ENCODE assay signal across 28 cellular contexts in genomic region chr7:122525355-122525754, GRCh38.
"Had no signal": no experiment of that assay in that cellular context is flagged by ENCODE, and none has a peak within 500 bp of the region (broad histone marks: within the 10 kb centered on the region; RNA-seq: fewer than 3 reads in every experiment).

No MANE protein-coding gene starts in this region.

- H3K4me1 ChIP-seq: left lung, lower lobe of right lung, right atrium auricular region, right lobe of liver, suprapubic skin, tibial artery, upper lobe of right lung had no signal

- H3K27ac ChIP-seq: left lung, lower lobe of right lung, neural progenitor cell, neutrophil, right atrium auricular region, right lobe of liver, suprapubic skin, thoracic aorta, tibial artery, upper lobe of right lung had no signal

- H3K4me3 ChIP-seq: left lung, lower lobe of right lung, neural progenitor cell, right atrium auricular region, right lobe of liver, smooth muscle cell, suprapubic skin, thoracic aorta, tibial artery, upper lobe of right lung had no signal

- H3K9ac ChIP-seq: neural progenitor cell had no signal

- H3K4me2 ChIP-seq: neural progenitor cell, smooth muscle cell had no signal

- DNase-seq: hypothalamus; immature natural killer cell; left colon; left lung; lower lobe of right lung; mammary epithelial cell; mesendoderm; naive B cell; natural killer cell; nephron progenitor cell; occipital lobe; right lobe of liver; stimulated activated CD4-positive, alpha-beta T cell treated with anti-CD3 and anti-CD28 coated beads, Interleukin-1b, Interleukin-23, amount 100 ng/mL, for 48 hours; stimulated activated CD4-positive, alpha-beta T cell treated with anti-CD3 and anti-CD28 coated beads, Interleukin-2, amount 100 ng/mL, for 48 hours; stimulated activated CD4-positive, alpha-beta T cell treated with anti-CD3 and anti-CD28 coated beads, Interleukin-4, amount 100 ng/mL, for 4 hours; stimulated activated CD8-positive, alpha-beta memory T cell treated with anti-CD3 and anti-CD28 coated beads, Interleukin-4, amount 100 ng/mL, for 48 hours; stimulated activated naive B cell treated with anti-CD40 and anti-IgM and Interleukin-4, amounts not matched to agents 10 μg/mL and 1 μg/mL and 100 μg/mL, for 72 hours; tibial artery; upper lobe of right lung had no signal

- H2AFZ ChIP-seq: neural progenitor cell had no signal

- H3K27me3 ChIP-seq: left lung, neural progenitor cell, neutrophil, right atrium auricular region, right lobe of liver, suprapubic skin, tibial artery, upper lobe of right lung had no signal

- H3K9me3 ChIP-seq: left lung, lower lobe of right lung, neutrophil, right atrium auricular region, right lobe of liver, suprapubic skin, thoracic aorta, tibial artery, upper lobe of right lung had no signal

- H3K36me3 ChIP-seq: left lung, lower lobe of right lung, neural progenitor cell, neutrophil, right atrium auricular region, right lobe of liver, suprapubic skin, thoracic aorta, tibial artery, upper lobe of right lung had no signal

- FAIRE-seq: islet of Langerhans, kidney, urothelium cell line had no signal
